8 cellular contexts compared by ENCODE assay signal in the genomic region with DNA sequence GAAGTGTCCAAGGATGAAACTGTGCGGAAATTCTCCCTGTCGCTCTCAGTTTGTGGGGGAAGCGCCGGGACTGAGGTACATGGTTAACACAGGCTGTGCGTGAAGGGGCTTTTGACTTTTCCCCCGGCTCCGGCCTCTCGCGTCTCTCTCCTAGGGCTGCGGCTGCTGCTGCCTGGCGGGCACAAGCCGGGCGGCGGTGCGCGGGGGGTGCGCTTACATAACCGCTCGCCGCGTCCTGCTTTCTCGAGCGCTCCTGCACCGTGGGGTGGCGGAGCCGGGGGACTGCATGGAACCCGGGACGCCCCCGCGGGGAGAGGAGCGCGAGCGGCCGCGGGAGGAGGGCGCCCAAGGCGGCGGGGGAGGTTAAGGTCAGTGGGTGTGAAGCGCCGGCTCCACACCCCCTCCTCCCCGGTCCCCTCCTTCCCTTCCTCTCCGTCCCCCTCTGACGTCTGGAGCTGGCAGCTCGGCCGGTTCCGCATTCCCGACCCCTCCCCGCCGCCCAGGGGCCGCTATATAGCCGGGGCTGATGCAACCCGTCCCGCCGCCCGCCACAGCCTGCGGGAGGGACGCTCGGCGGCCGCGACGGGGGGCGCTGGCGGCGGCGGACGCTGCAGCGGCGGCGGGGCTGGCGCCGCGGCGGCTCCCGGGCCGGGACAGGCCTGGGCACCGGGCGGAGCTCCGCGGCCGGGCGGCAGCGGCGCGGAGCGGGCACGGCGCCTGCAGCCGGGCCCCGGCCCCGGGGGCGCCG. TPM values are rescaled to one million over a fixed set of nuclear protein-coding genes. Genes with fewer than 3 reads are reported as not detected.
A peak's percentile ranks its signal among the peaks of the same experiment; 100 is the strongest.
DNase-seq lines count a peak whose midpoint lies in the region; ATAC-seq and TF ChIP-seq lines count a peak whose summit lies in the region.

A gene with protein sequence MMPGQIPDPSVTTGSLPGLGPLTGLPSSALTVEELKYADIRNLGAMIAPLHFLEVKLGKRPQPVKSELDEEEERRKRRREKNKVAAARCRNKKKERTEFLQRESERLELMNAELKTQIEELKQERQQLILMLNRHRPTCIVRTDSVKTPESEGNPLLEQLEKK (plus strand): TSS at position 541 of the 748 bp plus-strand sequence. CDS start 9,899 bp downstream, outside the sequence.

- DNase-seq in Ammon's horn (ENCODE audit: low spot score) (peak; percentile 90), amniotic epithelial cell (ENCODE audit: low read depth) (peak; percentile 61), cardiac muscle cell (ENCODE audit: low read depth in 1 of 2, low spot score in 1 of 2) (peak; percentile 85 to 92), ovary (peak; percentile 91 to 96 (median 94)), uterus (peak; percentile 93)

- intact Hi-C loops in ovary (cut with DNase I) = loop anchor here in 1 of 4 donors (10.0 kb wide), 1 partner anchor 113 kb away; no protein-coding TSS in a partner anchor
- intact Hi-C loops in uterus (cut with DNase I; ENCODE audit: low total_unique reads) = no loop called here

- H3K9ac ChIP-seq in HUES48 (ENCODE audit: low read depth, low read length) = peak within 1 kb of the TSS; percentile 63

- no peak within 1 kb of the TSS for H3K27ac ChIP-seq in HUES48 (ENCODE audit: low read depth, low read length)
- peak within 1 kb of the TSS; percentile 75 for H3K27ac ChIP-seq in cardiac muscle cell
- peak within 1 kb of the TSS; percentile 61 to 82 for H3K27ac ChIP-seq in ovary
- peak within 1 kb of the TSS; percentile 81 to 88 for H3K27ac ChIP-seq in uterus

- 0 to 1% (median 1%) methylated on average over 24 to 93 of the region's 93 CpGs for WGBS in ovary, 3 donors

- ATAC-seq in GM19035 (IDR thresholded peaks at IDR 0.05; ENCODE audit: unreplicated experiment) (peak; percentile 51), SK-N-SH treated with all-trans-retinoic acid at 6 μM for 48 hours (peak; percentile 85)

- peak; percentile 63 for TF ChIP-seq POLR2A in ovary (IDR thresholded peaks at IDR 0.05)
- TF ChIP-seq POLR2A in uterus (IDR thresholded peaks at IDR 0.05) = peak; percentile 67

- peaks cover 22% of the 10 kb centered on the region for H3K27me3 ChIP-seq in HUES48 (ENCODE audit: control insufficient read depth, insufficient read depth, low read length)
- no peaks in the 10 kb centered on the region for H3K27me3 ChIP-seq in cardiac muscle cell
- H3K27me3 ChIP-seq in ovary = no peaks in the 10 kb centered on the region
- H3K27me3 ChIP-seq in uterus = no peaks in the 10 kb centered on the region

- H3K9me3 ChIP-seq in HUES48 (ENCODE audit: control insufficient read depth, insufficient read depth, low read length) (0 out of 2 replicates have a peak, but pooled peaks cover 3% of the 10 kb centered on the region), cardiac muscle cell (ENCODE audit: low read depth) (no peaks in the 10 kb centered on the region), ovary (no peaks in the 10 kb centered on the region), uterus (no peaks in the 10 kb centered on the region)

- H3K36me3 ChIP-seq in HUES48 (ENCODE audit: control insufficient read depth, insufficient read depth, low read length) (peaks cover 10% of the 10 kb centered on the region), cardiac muscle cell (no peaks in the 10 kb centered on the region), ovary (no peaks in the 10 kb centered on the region), uterus (no peaks in the 10 kb centered on the region)

- peaks cover 27% of the 10 kb centered on the region for H3K4me1 ChIP-seq in HUES48 (ENCODE audit: control insufficient read depth, insufficient read depth, low read length)
- H3K4me1 ChIP-seq in cardiac muscle cell (ENCODE audit: low read depth) = peaks cover 20% of the 10 kb centered on the region
- peaks cover 8% of the 10 kb centered on the region for H3K4me1 ChIP-seq in ovary (ENCODE audit: insufficient read depth)
- peaks cover 0 to 25% of the 10 kb centered on the region in 2 donors for H3K4me1 ChIP-seq in uterus

- TF ChIP-seq EP300 in ovary (IDR thresholded peaks at IDR 0.05) = no peak

- H3K4me3 ChIP-seq in HUES48 (ENCODE audit: low read depth, low read length) (peak within 1 kb of the TSS; percentile 74), cardiac muscle cell (peak within 1 kb of the TSS; percentile 99), ovary (peak within 1 kb of the TSS; percentile 62), uterus (peak within 1 kb of the TSS; percentile 71 to 91)

- TF ChIP-seq CTCF in cardiac muscle cell (IDR thresholded peaks at IDR 0.05; ENCODE audit: low read depth, low read length) = no peak
- peak in 1 of 3 donors; percentile 32 for TF ChIP-seq CTCF in ovary (IDR thresholded peaks at IDR 0.05)
- peak in 2 of 4 experiments; percentile 15 to 41 for TF ChIP-seq CTCF in uterus (IDR thresholded peaks at IDR 0.05)

TF ChIP-seq in SK-N-SH treated with all-trans-retinoic acid at 6 μM for 48 hours, 23 proteins besides CTCF, POLR2A, EP300 and RAD21:
- no peak for TF ChIP-seq ZNF565 (CRISPR knock-in tag; conservative IDR thresholded peaks at IDR 0.05; ENCODE audit: low read depth)
- TF ChIP-seq, protein P1, sequence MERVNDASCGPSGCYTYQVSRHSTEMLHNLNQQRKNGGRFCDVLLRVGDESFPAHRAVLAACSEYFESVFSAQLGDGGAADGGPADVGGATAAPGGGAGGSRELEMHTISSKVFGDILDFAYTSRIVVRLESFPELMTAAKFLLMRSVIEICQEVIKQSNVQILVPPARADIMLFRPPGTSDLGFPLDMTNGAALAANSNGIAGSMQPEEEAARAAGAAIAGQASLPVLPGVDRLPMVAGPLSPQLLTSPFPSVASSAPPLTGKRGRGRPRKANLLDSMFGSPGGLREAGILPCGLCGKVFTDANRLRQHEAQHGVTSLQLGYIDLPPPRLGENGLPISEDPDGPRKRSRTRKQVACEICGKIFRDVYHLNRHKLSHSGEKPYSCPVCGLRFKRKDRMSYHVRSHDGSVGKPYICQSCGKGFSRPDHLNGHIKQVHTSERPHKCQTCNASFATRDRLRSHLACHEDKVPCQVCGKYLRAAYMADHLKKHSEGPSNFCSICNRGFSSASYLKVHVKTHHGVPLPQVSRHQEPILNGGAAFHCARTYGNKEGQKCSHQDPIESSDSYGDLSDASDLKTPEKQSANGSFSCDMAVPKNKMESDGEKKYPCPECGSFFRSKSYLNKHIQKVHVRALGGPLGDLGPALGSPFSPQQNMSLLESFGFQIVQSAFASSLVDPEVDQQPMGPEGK (CRISPR knock-in tag; IDR thresholded peaks at IDR 0.05; ENCODE audit: borderline replicate concordance) = 0 out of 2 replicates have a peak, but pooled peaks have one; percentile 15

RNA-seq across cellular contexts. Expression of the gene that starts here (rescaled TPM):
- total RNA-seq in cardiac muscle cell (15.2 and 22.0 TPM in 2 replicates), ovary (10 to 100 TPM; 19.0 to 89.9 (median 26.8) TPM), uterus (10 to 100 TPM; 32.9 to 86.8 (median 50.1) TPM)
- polyA plus RNA-seq in cardiac muscle cell (9.7 and 12.5 TPM in 2 replicates), ovary (10 to 100 TPM; 16.2 to 22.5 TPM)
